Comparison of ENCODE assay signal across 8 cellular contexts in genomic region chr6:106979435-106979884, GRCh38. TPM values are rescaled to one million over a fixed set of nuclear protein-coding genes. Genes with fewer than 3 reads are reported as not detected.
DNase-seq lines count a peak whose midpoint lies in the region; ATAC-seq, FAIRE-seq and TF ChIP-seq lines count a peak whose summit lies in the region.

No MANE protein-coding gene starts in this region.

- no peak for TF ChIP-seq POLR2A in K562 (conservative IDR thresholded peaks at IDR 0.05)

- TF ChIP-seq EP300 in K562 (IDR thresholded peaks at IDR 0.05; ENCODE audit: low read length), result no peak

- H3K4me3 ChIP-seq in H7 (ENCODE audit: insufficient read depth, low read depth, low read length) (no peak overlapping the region), K562 (no peak overlapping the region), iPS-18a (ENCODE audit: low read length) (no peak overlapping the region)

- H3K4me2 ChIP-seq in K562 (ENCODE audit: insufficient read depth, low read length), result no peak overlapping the region

- peak; percentile 80 for ATAC-seq in K562

- H3K79me2 ChIP-seq in K562 (ENCODE audit: control insufficient read depth, insufficient read depth, low read length), result no peaks in the 10 kb centered on the region

- FAIRE-seq in K562 (lab: Jason Lieb, UNC), result no peak

- CTCF ChIA-PET in K562 (lab: Yijun Ruan, JAX; ENCODE audit: low intra/inter-chr PET ratio), result interaction anchor here (0.7 to 2.9 kb wide), 6 partner anchors 369 to 644 kb away, joined by 3 to 43 read pairs (median 8); no protein-coding TSS in a partner anchor

- no peaks in the 10 kb centered on the region for H3K27me3 ChIP-seq in H7 (ENCODE audit: control insufficient read depth, insufficient read depth, low read length)
- no peaks in the 10 kb centered on the region; a peak in 1 of 5 replicates for H3K27me3 ChIP-seq in K562 (ENCODE audit: control insufficient read depth in 2 of 2, insufficient read depth in 2 of 2, low read length in 2 of 2)
- H3K27me3 ChIP-seq in iPS-18a (ENCODE audit: control insufficient read depth, insufficient read depth, low read length), result no peaks in the 10 kb centered on the region

- peaks cover 4% of the 10 kb centered on the region for H3K4me1 Mint-ChIP-seq in CD14-positive monocyte

- H3K9me3 Mint-ChIP-seq in CD14-positive monocyte, result peaks cover 0 to 6% (median 0%) of the 10 kb centered on the region in 7 donors

- no peak overlapping the region for H3K27ac Mint-ChIP-seq in CD14-positive monocyte

- intact Hi-C loops in CD14-positive monocyte (cut with micrococcal nuclease) (loop anchor here (2.0 to 10.0 kb wide), 4 partner anchors 395 to 642 kb away; no protein-coding TSS in a partner anchor), K562 (cut with micrococcal nuclease) (loop anchor here (1.0 to 10.0 kb wide), 9 partner anchors 95 to 641 kb away; partner anchors contain the start of genes QRSL1 and RTN4IP1)

- H3K27ac ChIP-seq in K562 (ENCODE audit: extremely low read depth, low read depth, low read length) (no peak overlapping the region), iPS-18a (ENCODE audit: low read length) (peak overlapping the region; percentile 6)

- TF ChIP-seq CTCF in CD14-positive monocyte (IDR thresholded peaks at IDR 0.05), result peak; percentile 87
- peak; percentile 93 to 96 (median 96) for TF ChIP-seq CTCF in K562 (IDR thresholded peaks at IDR 0.05 in 2 of 3, conservative IDR thresholded peaks at IDR 0.05 in 1 of 3; ENCODE audit: insufficient read depth in 2 of 3, low read depth in 1 of 3, low read length in 3 of 3)

- H3K36me3 ChIP-seq in H7 (replicated peaks; ENCODE audit: control insufficient read depth, insufficient read depth, low read length) (no peaks in the 10 kb centered on the region), K562 (ENCODE audit: control insufficient read depth, insufficient read depth, low read length) (no peaks in the 10 kb centered on the region), iPS-18a (ENCODE audit: control insufficient read depth, low read depth, low read length) (no peaks in the 10 kb centered on the region)

- peaks cover 0 to 12% of the 10 kb centered on the region in 2 experiments; a peak in 2 of 5 replicates for H3K4me1 ChIP-seq in K562 (replicated peaks in 1 of 2; ENCODE audit: control insufficient read depth in 2 of 2, insufficient read depth in 2 of 2, low read length in 2 of 2)
- peaks cover 20% of the 10 kb centered on the region for H3K4me1 ChIP-seq in iPS-18a (ENCODE audit: control insufficient read depth, low read depth, low read length)

- BruUV-seq in K562 (replicated peaks; lab: Mats Ljungman, UMichigan), result no TSS peak

- peak; percentile 97 to 98 for TF ChIP-seq RAD21 in K562 (CRISPR knock-in tag; conservative IDR thresholded peaks at IDR 0.05 in 1 of 2, IDR thresholded peaks at IDR 0.05 in 1 of 2)

- peaks cover 31 to 51% (median 38%) of the 10 kb centered on the region in 3 donors for H3K27me3 Mint-ChIP-seq in CD14-positive monocyte (ENCODE audit: low read depth in 3 of 3)

- in situ Hi-C loops in K562 (cut with MboI), result loop anchor here (25.0 kb wide), 1 partner anchor 417 kb away; no protein-coding TSS in a partner anchor

- H3K9ac ChIP-seq in K562 (ENCODE audit: insufficient read depth in 1 of 2, low read depth in 2 of 2, low read length in 2 of 2) (no peak overlapping the region), iPS-18a (ENCODE audit: low read length) (no peak overlapping the region)

- no peaks in the 10 kb centered on the region for H3K9me1 ChIP-seq in K562 (ENCODE audit: control insufficient read depth, insufficient read depth, low read length)

- POLR2A ChIA-PET in K562 (lab: Yijun Ruan, JAX), result interaction anchor here (0.5 to 1.0 kb wide), 5 partner anchors 11 to 640 kb away, joined by 3 read pairs; no protein-coding TSS in a partner anchor

- DNase-seq in CD14-positive monocyte (ENCODE audit: low spot score) (peak; percentile 74), H7 (peak; percentile 75), NCI-H2029 treated with DMSO at 0.1 percent for 48 hours (lab: John Stamatoyannopoulos, UW) (peak; percentile 69), UCSD-AML1 (lab: John Stamatoyannopoulos, UW; ENCODE audit: unreplicated experiment) (peak; percentile 81), K562 (ENCODE audit: extremely low read depth in 1 of 4, low spot score in 3 of 4) (peak; percentile 82 to 90 (median 84)), smooth muscle cell of the brain vasculature (ENCODE audit: low read depth, low spot score) (peak; percentile 50), cortex of kidney (lab: John Stamatoyannopoulos, UW) (no peak)

- 0% methylated on average over 8 of the region's 8 CpGs for WGBS in K562 (ENCODE audit: insufficient coverage, low coverage, missing lambda C conversion rate)

- no peaks in the 10 kb centered on the region for H3K9me3 ChIP-seq in K562 (replicated peaks; ENCODE audit: control insufficient read depth, insufficient read depth, low read depth, low read length)
- H3K9me3 ChIP-seq in iPS-18a (ENCODE audit: control insufficient read depth, low read depth, low read length), result no peaks in the 10 kb centered on the region

- H2AFZ ChIP-seq in K562 (ENCODE audit: low read depth, low read length), result peak overlapping the region; percentile 46; the same call in 1 of the 2 replicates

- H3K4me3 Mint-ChIP-seq in CD14-positive monocyte, result peak overlapping the region in 1 of 2 donors; percentile 26

- no peaks in the 10 kb centered on the region for H4K20me1 ChIP-seq in K562 (replicated peaks; ENCODE audit: control insufficient read depth, insufficient read depth, low read length)

- peaks cover 0 to 2% of the 10 kb centered on the region in 2 donors for H3K36me3 Mint-ChIP-seq in CD14-positive monocyte

TF ChIP-seq in K562, 482 proteins besides CTCF, POLR2A, EP300 and RAD21 (continues in another document):
- TF ChIP-seq, protein P1, sequence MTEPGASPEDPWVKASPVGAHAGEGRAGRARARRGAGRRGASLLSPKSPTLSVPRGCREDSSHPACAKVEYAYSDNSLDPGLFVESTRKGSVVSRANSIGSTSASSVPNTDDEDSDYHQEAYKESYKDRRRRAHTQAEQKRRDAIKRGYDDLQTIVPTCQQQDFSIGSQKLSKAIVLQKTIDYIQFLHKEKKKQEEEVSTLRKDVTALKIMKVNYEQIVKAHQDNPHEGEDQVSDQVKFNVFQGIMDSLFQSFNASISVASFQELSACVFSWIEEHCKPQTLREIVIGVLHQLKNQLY (CRISPR knock-in tag; conservative IDR thresholded peaks at IDR 0.05), result no peak
- peak; percentile 98 for TF ChIP-seq STAG1 (CRISPR knock-in tag; IDR thresholded peaks at IDR 0.05; ENCODE audit: borderline replicate concordance)
- peak; percentile 74 for TF ChIP-seq NFE2 (IDR thresholded peaks at IDR 0.05; ENCODE audit: low read depth)
- peak; percentile 98 for TF ChIP-seq SMC3 (conservative IDR thresholded peaks at IDR 0.05; ENCODE audit: insufficient read depth, low read depth, low read length)
- 0 out of 2 replicates have a peak, but pooled peaks have one; percentile 11 for TF ChIP-seq ZNF384 (IDR thresholded peaks at IDR 0.05; ENCODE audit: low read depth, low read length)
- TF ChIP-seq NUFIP1 (IDR thresholded peaks at IDR 0.05; ENCODE audit: partially characterized antibody), result no peak
- TF ChIP-seq YY1 (IDR thresholded peaks at IDR 0.05; ENCODE audit: borderline replicate concordance in 1 of 3, control insufficient read depth in 1 of 3, extremely low read depth in 1 of 3, insufficient read depth in 3 of 3, insufficient read length in 1 of 3, insufficient replicate concordance in 2 of 3, low read depth in 1 of 3, low read length in 2 of 3), result peak in 1 of 3 experiments; percentile 17

RNA-seq across cellular contexts. Expression of gene CD24, which starts 4.9 kb away (rescaled TPM):
- under 1 TPM; 0.29 to 0.46 TPM for polyA plus RNA-seq in CD14-positive monocyte
- total RNA-seq in H7 (2014; rRNA removed; shearing (Covaris generic)), result 1,059 and 1,266 TPM in 2 replicates
- total RNA-seq in K562 (2011; cell fraction: chromatin; rRNA removed; ENCODE audit: low replicate concordance), result 3.6 and 5.5 TPM in 2 replicates
- 3.8 and 4.8 TPM in 2 replicates for total RNA-seq in K562 (2011; cell fraction: nucleolus; rRNA removed)
- total RNA-seq in K562 (2011; cell fraction: nucleoplasm; rRNA removed), result 5.8 and 12.6 TPM in 2 replicates
- 21.1 and 23.1 TPM in 2 replicates for total RNA-seq in K562 (2014; rRNA removed)
- 33.1 and 39.0 TPM in 2 replicates for total RNA-seq in K562 (2014; rRNA removed; fragmentation: Illumina TruSeq; extraction: Trizol)
- 154 and 155 TPM in 2 replicates for total RNA-seq in K562 (2015; rRNA removed; fragmentation: Illumina TruSeq; extraction: Trizol)
- 27.1 and 28.3 TPM in 2 replicates for total RNA-seq in K562 (2021)
- 31.7 and 102 TPM in 2 replicates for polyA plus RNA-seq in K562 (2011; rRNA removed)
- 29.1 and 116 TPM in 2 replicates for polyA plus RNA-seq in K562 (2011; cell fraction: cytosol; rRNA removed)
- polyA plus RNA-seq in K562 (2011; cell fraction: nucleus; rRNA removed), result 12.1 and 44.0 TPM in 2 replicates
- 77.6 and 88.7 TPM in 2 replicates for polyA plus RNA-seq in K562 (2012)
- 30.0 and 38.0 TPM in 2 replicates for polyA plus RNA-seq in K562 (2014; fragmentation: Illumina TruSeq; extraction: Trizol)
- polyA plus RNA-seq in K562 (2014; fragmentation: Nextera tagmentation; extraction: Ambion mirVana), result 1 to 10 TPM; 8.8 to 9.8 TPM
- polyA plus RNA-seq in K562 (2014; rRNA removed), result 14.3 and 15.7 TPM in 2 replicates
- polyA minus RNA-seq in K562 (2011; rRNA and poly(A)+ RNA removed), result 34.3 and 101 TPM in 2 replicates
- 38.2 and 128 TPM in 2 replicates for polyA minus RNA-seq in K562 (2011; cell fraction: cytosol; rRNA and poly(A)+ RNA removed)
- polyA minus RNA-seq in K562 (2011; cell fraction: nucleus; rRNA and poly(A)+ RNA removed), result 6.3 and 31.8 TPM in 2 replicates

RNA-seq across cellular contexts. Expression of gene MTRES1, which starts 48.5 kb away (rescaled TPM):
- polyA plus RNA-seq in CD14-positive monocyte, result 1 to 10 TPM; 5.7 to 9.0 TPM
- 19.4 and 23.5 TPM in 2 replicates for total RNA-seq in H7 (2014; rRNA removed; shearing (Covaris generic))
- total RNA-seq in K562 (2011; cell fraction: chromatin; rRNA removed; ENCODE audit: low replicate concordance), result 18.8 and 26.8 TPM in 2 replicates
- 14.2 and 19.5 TPM in 2 replicates for total RNA-seq in K562 (2011; cell fraction: nucleolus; rRNA removed)
- total RNA-seq in K562 (2011; cell fraction: nucleoplasm; rRNA removed), result 17.2 and 26.3 TPM in 2 replicates
- total RNA-seq in K562 (2014; rRNA removed), result 21.0 and 25.3 TPM in 2 replicates
- 28.6 and 32.5 TPM in 2 replicates for total RNA-seq in K562 (2014; rRNA removed; fragmentation: Illumina TruSeq; extraction: Trizol)
- 24.7 and 25.2 TPM in 2 replicates for total RNA-seq in K562 (2015; rRNA removed; fragmentation: Illumina TruSeq; extraction: Trizol)
- total RNA-seq in K562 (2021), result 14.5 and 17.8 TPM in 2 replicates
- 13.1 and 20.7 TPM in 2 replicates for polyA plus RNA-seq in K562 (2011; rRNA removed)
- polyA plus RNA-seq in K562 (2011; cell fraction: cytosol; rRNA removed), result 7.8 and 8.2 TPM in 2 replicates
- polyA plus RNA-seq in K562 (2011; cell fraction: nucleus; rRNA removed), result 6.8 and 10.2 TPM in 2 replicates
- 18.3 and 23.6 TPM in 2 replicates for polyA plus RNA-seq in K562 (2012)
- 29.7 and 30.3 TPM in 2 replicates for polyA plus RNA-seq in K562 (2014; fragmentation: Illumina TruSeq; extraction: Trizol)
- 10 to 100 TPM; 21.4 to 21.7 TPM for polyA plus RNA-seq in K562 (2014; fragmentation: Nextera tagmentation; extraction: Ambion mirVana)
- 34.9 and 35.4 TPM in 2 replicates for polyA plus RNA-seq in K562 (2014; rRNA removed)
- 12.5 and 13.1 TPM in 2 replicates for polyA minus RNA-seq in K562 (2011; rRNA and poly(A)+ RNA removed)
- polyA minus RNA-seq in K562 (2011; cell fraction: cytosol; rRNA and poly(A)+ RNA removed), result 4.6 and 6.7 TPM in 2 replicates
- 7.3 and 9.9 TPM in 2 replicates for polyA minus RNA-seq in K562 (2011; cell fraction: nucleus; rRNA and poly(A)+ RNA removed)
